In the genomic region with DNA sequence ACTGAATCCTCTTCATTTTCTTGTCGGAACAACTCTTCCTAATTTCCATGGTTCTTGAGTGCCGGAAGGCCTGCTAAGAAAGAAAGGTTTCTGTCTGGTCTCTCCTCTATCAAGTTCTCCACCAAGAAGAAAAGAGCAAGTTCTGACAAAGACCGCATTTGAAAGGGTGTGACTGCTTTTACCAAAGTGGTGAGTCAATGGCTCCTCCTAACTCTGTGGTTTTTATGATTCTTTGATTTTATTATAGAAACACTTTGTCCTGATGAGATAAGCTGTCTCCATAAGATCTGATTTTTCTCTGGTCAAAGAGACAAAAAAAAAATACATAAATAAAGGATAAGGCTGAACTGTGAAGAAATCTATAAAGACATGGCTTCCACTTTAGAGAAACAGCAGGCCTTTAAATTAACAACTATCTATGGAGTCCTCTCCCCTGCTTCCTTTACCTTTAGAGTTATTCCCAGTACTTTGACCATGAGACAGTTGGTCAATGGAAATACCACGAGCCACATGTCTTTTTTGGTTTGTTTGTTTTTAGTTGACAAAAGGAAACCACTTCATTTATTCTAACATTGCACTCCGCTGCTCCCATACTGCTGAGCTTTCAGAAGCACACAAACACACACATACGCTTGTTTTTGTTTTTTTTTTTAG, we compare ENCODE assay signal across 15 cellular contexts.
DNase-seq lines count a peak whose midpoint lies in the region; ATAC-seq and TF ChIP-seq lines count a peak whose summit lies in the region.
"Had no signal": no experiment of that assay in that cellular context is flagged by ENCODE, and none has a peak within 500 bp of the region (broad histone marks: within the 10 kb centered on the region; RNA-seq: fewer than 3 reads in every experiment).

No MANE protein-coding gene starts in this region.

- H3K36me3 ChIP-seq in HCT116 (ENCODE audit: control insufficient read depth in 1 of 2, insufficient read depth in 2 of 2, low read length in 2 of 2) (no peaks in the 10 kb centered on the region), RWPE2 (ENCODE audit: low read depth) (no peaks in the 10 kb centered on the region), esophagus squamous epithelium (peaks cover 0 to 15% (median 0%) of the 10 kb centered on the region in 3 donors), smooth muscle cell (ENCODE audit: low read depth) (peaks cover 5% of the 10 kb centered on the region)

- no peaks in the 10 kb centered on the region for H4K20me1 ChIP-seq in HCT116 (ENCODE audit: insufficient read depth)
- no peaks in the 10 kb centered on the region for H4K20me1 ChIP-seq in smooth muscle cell (ENCODE audit: low read depth)

- H3K9ac ChIP-seq in HCT116 (ENCODE audit: low read length) (no peak overlapping the region), smooth muscle cell (ENCODE audit: low read depth) (no peak overlapping the region)

- ATAC-seq in HCT116 (peak; percentile 70), RWPE2 (ENCODE audit: low read depth) (peak; percentile 97), right cardiac atrium (no peak), GM18498 (IDR thresholded peaks at IDR 0.05; ENCODE audit: unreplicated experiment) (no peak)
- ATAC-seq: gastroesophageal sphincter; naive thymus-derived CD4-positive, alpha-beta T cell; T-helper 17 cell had no signal

- RAD21 ChIA-PET in HCT116 (lab: Charles Lee; ENCODE audit: low non-redundant PET in 1 of 2, low total read pairs in 2 of 2, uncharacterized antibody in 2 of 2, unreplicated experiment in 2 of 2): no interaction called here

- no peak overlapping the region for H3K4me3 ChIP-seq in HCT116 (replicated peaks in 1 of 2; ENCODE audit: low read depth in 1 of 2, low read length in 2 of 2)
- no peak overlapping the region for H3K4me3 ChIP-seq in RWPE2 (ENCODE audit: severe bottlenecking)
- no peak overlapping the region for H3K4me3 ChIP-seq in esophagus squamous epithelium
- H3K4me3 ChIP-seq in smooth muscle cell: no peak overlapping the region
- H3K4me3 ChIP-seq in right cardiac atrium (ENCODE audit: low read length): no peak overlapping the region
- H3K4me3 ChIP-seq: gastroesophageal sphincter had no signal

- BruUV-seq in HCT116 (replicated peaks; lab: Mats Ljungman, UMichigan): no TSS peak

- H3K9me3 ChIP-seq in HCT116 (ENCODE audit: control insufficient read depth in 1 of 2, insufficient read depth in 1 of 2, low read depth in 1 of 2, low read length in 2 of 2) (no peaks in the 10 kb centered on the region), RWPE2 (ENCODE audit: severe bottlenecking) (no peaks in the 10 kb centered on the region), esophagus squamous epithelium (no peaks in the 10 kb centered on the region), smooth muscle cell (replicated peaks; ENCODE audit: low read depth) (no peaks in the 10 kb centered on the region), right cardiac atrium (ENCODE audit: control insufficient read depth, low read length) (no peaks in the 10 kb centered on the region)
- H3K9me3 ChIP-seq: gastroesophageal sphincter had no signal

- H3K27me3 ChIP-seq in HCT116 (ENCODE audit: insufficient read depth, low read length) (no peaks in the 10 kb centered on the region), RWPE2 (ENCODE audit: insufficient read depth, poor library complexity, severe bottlenecking) (no peaks in the 10 kb centered on the region), esophagus squamous epithelium (no peaks in the 10 kb centered on the region), smooth muscle cell (ENCODE audit: low read depth) (no peaks in the 10 kb centered on the region), right cardiac atrium (ENCODE audit: control insufficient read depth, insufficient read depth) (no peaks in the 10 kb centered on the region)
- H3K27me3 ChIP-seq: gastroesophageal sphincter had no signal

- H3K27ac ChIP-seq in HCT116 (ENCODE audit: low read depth, low read length) (no peak overlapping the region), RWPE2 (ENCODE audit: poor library complexity, severe bottlenecking) (peak overlapping the region; percentile 89), esophagus squamous epithelium (peak overlapping the region; percentile 74 to 81 (median 78)), smooth muscle cell (ENCODE audit: low read depth) (peak overlapping the region; percentile 33), right cardiac atrium (ENCODE audit: low read length) (no peak overlapping the region)
- H3K27ac ChIP-seq: gastroesophageal sphincter had no signal

- H2AFZ ChIP-seq in HCT116 (ENCODE audit: low read depth, low read length, poor library complexity, severe bottlenecking) (no peak overlapping the region), smooth muscle cell (ENCODE audit: low read depth) (no peak overlapping the region)

- TF ChIP-seq CTCF in HCT116 (IDR thresholded peaks at IDR 0.05 in 2 of 3, conservative IDR thresholded peaks at IDR 0.05 in 1 of 3; ENCODE audit: borderline replicate concordance in 1 of 3, insufficient read depth in 1 of 3, low read depth in 2 of 3, low read length in 2 of 3) (no peak), RWPE2 (IDR thresholded peaks at IDR 0.05; ENCODE audit: poor library complexity, severe bottlenecking) (no peak), esophagus squamous epithelium (IDR thresholded peaks at IDR 0.05) (no peak), smooth muscle cell (IDR thresholded peaks at IDR 0.05; ENCODE audit: borderline replicate concordance, insufficient read depth, poor library complexity, severe bottlenecking) (no peak)

- no peaks in the 10 kb centered on the region for H3K9me2 ChIP-seq in HCT116 (ENCODE audit: insufficient read depth)

- POLR2A ChIA-PET in HCT116 (lab: Charles Lee): no interaction called here

- DNase-seq in HCT116 (ENCODE audit: low read depth, low spot score) (peak; percentile 27), RWPE2 (ENCODE audit: low spot score) (no peak), esophagus squamous epithelium (lab: John Stamatoyannopoulos, UW) (no peak), smooth muscle cell (lab: John Stamatoyannopoulos, UW; ENCODE audit: unreplicated experiment) (no peak), right cardiac atrium (no peak), NCI-H146 (lab: John Stamatoyannopoulos, UW) (no peak)
- DNase-seq: activated CD4-positive, alpha-beta T cell treated with anti-CD3 and anti-CD28 coated beads, Interleukin-2, amount 50 U/mL, for 4 hours; activated naive CD4-positive, alpha-beta T cell treated with anti-CD3 and anti-CD28 coated beads for 36 hours; CD4-positive, alpha-beta memory T cell; cortex of kidney; naive thymus-derived CD4-positive, alpha-beta T cell; NCI-H2227 treated with DMSO at 0.1 percent for 48 hours; T-helper 17 cell had no signal

- H3K79me2 ChIP-seq in HCT116 (ENCODE audit: insufficient read depth, low read length) (no peaks in the 10 kb centered on the region), smooth muscle cell (ENCODE audit: low read depth) (no peaks in the 10 kb centered on the region)

- CTCF ChIA-PET in HCT116 (lab: Charles Lee): no interaction called here

- peak overlapping the region; percentile 29; the same call in 1 of the 2 replicates for H3K4me2 ChIP-seq in HCT116 (ENCODE audit: low read length)
- no peak overlapping the region for H3K4me2 ChIP-seq in smooth muscle cell

- H3F3A ChIP-seq in smooth muscle cell (ENCODE audit: low read depth): no peaks in the 10 kb centered on the region

- no peak for TF ChIP-seq RAD21 in HCT116 (IDR thresholded peaks at IDR 0.05; ENCODE audit: low read depth)

- TF ChIP-seq POLR2A in HCT116 (IDR thresholded peaks at IDR 0.05; ENCODE audit: borderline replicate concordance, extremely low read depth, insufficient read depth, insufficient read length): no peak
- no peak for TF ChIP-seq POLR2A in esophagus squamous epithelium (IDR thresholded peaks at IDR 0.05)

- intact Hi-C loops in HCT116 (cut with micrococcal nuclease) (no loop called here), esophagus squamous epithelium (cut with DNase I) (no loop called here), right cardiac atrium (cut with DNase I) (no loop called here)

- H3K4me1 ChIP-seq in HCT116 (ENCODE audit: control insufficient read depth in 1 of 2, insufficient read depth in 2 of 2, low read length in 2 of 2) (peaks cover 2 to 8% of the 10 kb centered on the region in 2 experiments; a peak in 2 of 4 replicates), RWPE2 (ENCODE audit: insufficient read depth, poor library complexity, severe bottlenecking) (peaks cover 23% of the 10 kb centered on the region), esophagus squamous epithelium (peaks cover 0 to 24% (median 3%) of the 10 kb centered on the region in 3 donors), smooth muscle cell (ENCODE audit: low read depth) (no peaks in the 10 kb centered on the region), right cardiac atrium (ENCODE audit: control insufficient read depth, insufficient read depth, low read length) (no peaks in the 10 kb centered on the region)
- H3K4me1 ChIP-seq: gastroesophageal sphincter had no signal

- 58 to 60% methylated on average over 6 of the region's 6 CpGs for WGBS in esophagus squamous epithelium, 2 donors
- 83% methylated on average over 6 of the region's 6 CpGs for WGBS in smooth muscle cell (ENCODE audit: low lambda C conversion rate)
- WGBS in right cardiac atrium: 91% methylated on average over 6 of the region's 6 CpGs

TF ChIP-seq in HCT116, 20 proteins besides CTCF, POLR2A, EP300 and RAD21:
- TF ChIP-seq EZH2 (IDR thresholded peaks at IDR 0.05): no peak
- peak; percentile 53 for TF ChIP-seq FOSL1 (IDR thresholded peaks at IDR 0.05; ENCODE audit: low read depth)
- peak; percentile 57 for TF ChIP-seq SP1 (IDR thresholded peaks at IDR 0.05; ENCODE audit: low read depth)
- TF ChIP-seq JUND (IDR thresholded peaks at IDR 0.05): peak; percentile 43; the same call in 1 of the 2 replicates
- no peak for TF ChIP-seq POLR2AphosphoS5 (IDR thresholded peaks at IDR 0.05; ENCODE audit: low read depth, low read length)
- no peak for TF ChIP-seq CEBPB (IDR thresholded peaks at IDR 0.05; ENCODE audit: low read depth)
- TF ChIP-seq ZNF274 (IDR thresholded peaks at IDR 0.05; ENCODE audit: low read depth, low read length): no peak
- no peak for TF ChIP-seq MAX (IDR thresholded peaks at IDR 0.05)

Comparison
In these comparisons a context has a peak if more than half of its experiments do, and no peak if none do; other contexts are left out.
1. ATAC-seq: peak in HCT116 (single experiment) and RWPE2 (single experiment); none in right cardiac atrium (0 of 2) and GM18498 (single experiment).
2. H3K27ac ChIP-seq: peak in RWPE2 (single experiment), esophagus squamous epithelium (4 of 4) and smooth muscle cell (single experiment); none in HCT116 (single experiment) and right cardiac atrium (single experiment).